9 cellular contexts compared by ENCODE assay signal in genomic region chr5:172642511-172642910, GRCh38. TPM values are rescaled to one million over a fixed set of nuclear protein-coding genes. Genes with fewer than 3 reads are reported as not detected.
DNase-seq lines count a peak whose midpoint lies in the region; ATAC-seq and TF ChIP-seq lines count a peak whose summit lies in the region.
"Had no signal": no experiment of that assay in that cellular context is flagged by ENCODE, and none has a peak within 500 bp of the region (broad histone marks: within the 10 kb centered on the region; RNA-seq: fewer than 3 reads in every experiment).

No MANE protein-coding gene starts in this region.

- TF ChIP-seq CTCF in MCF 10A (IDR thresholded peaks at IDR 0.05; ENCODE audit: unreplicated experiment) (no peak), mammary epithelial cell (conservative IDR thresholded peaks at IDR 0.05 in 1 of 2, IDR thresholded peaks at IDR 0.05 in 1 of 2; ENCODE audit: extremely low read depth in 1 of 2, insufficient read depth in 1 of 2, low read depth in 1 of 2, low read length in 2 of 2) (no peak)

- H3K9me3 ChIP-seq in mammary epithelial cell (replicated peaks; ENCODE audit: insufficient read depth, low read length): no peaks in the 10 kb centered on the region
- no peaks in the 10 kb centered on the region for H3K9me3 ChIP-seq in duodenal mucosa (ENCODE audit: control insufficient read depth in 1 of 2, low read length in 2 of 2)

- ATAC-seq in naive B cell (ENCODE audit: low read depth in 2 of 2) (no peak), GM21786 (IDR thresholded peaks at IDR 0.05; ENCODE audit: unreplicated experiment) (no peak), GM18868 (IDR thresholded peaks at IDR 0.05; ENCODE audit: unreplicated experiment) (no peak)

- H3K9me3 Mint-ChIP-seq in MCF 10A (ENCODE audit: unreplicated experiment) (no peaks in the 10 kb centered on the region), naive B cell (peaks cover 0 to 4% (median 0%) of the 10 kb centered on the region in 7 donors)
- H3K9me3 Mint-ChIP-seq: CD14-positive monocyte had no signal

- H3K36me3 Mint-ChIP-seq in MCF 10A (ENCODE audit: insufficient read depth, unreplicated experiment): peaks cover 6% of the 10 kb centered on the region
- H3K36me3 Mint-ChIP-seq in naive B cell: no peaks in the 10 kb centered on the region

- H3K4me3 Mint-ChIP-seq in MCF 10A (ENCODE audit: unreplicated experiment): peak overlapping the region; percentile 59
- peak overlapping the region in 7 of 8 donors; percentile 13 to 71 (median 51) for H3K4me3 Mint-ChIP-seq in naive B cell

- H3K4me1 Mint-ChIP-seq in MCF 10A (ENCODE audit: insufficient read depth, unreplicated experiment) (peaks cover 34% of the 10 kb centered on the region), naive B cell (peaks cover 6 to 10% (median 7%) of the 10 kb centered on the region in 3 donors)

- POLR2A ChIA-PET in MCF 10A (lab: Yijun Ruan, JAX): no interaction called here

- in situ Hi-C loops in mammary epithelial cell (cut with MboI; ENCODE audit: low sequenced_read_pairs in 2 of 2): no loop called here

- H2AFZ ChIP-seq in mammary epithelial cell (ENCODE audit: low read depth, low read length): no peak overlapping the region

- no peaks in the 10 kb centered on the region for H3K79me2 ChIP-seq in mammary epithelial cell (ENCODE audit: insufficient read depth, low read length)

- H3K27me3 Mint-ChIP-seq in MCF 10A (ENCODE audit: insufficient read depth, unreplicated experiment) (no peaks in the 10 kb centered on the region), naive B cell (peaks cover 32 to 55% (median 48%) of the 10 kb centered on the region in 3 donors)

- H3K9ac ChIP-seq in mammary epithelial cell (ENCODE audit: insufficient read depth, low read length): no peak overlapping the region
- peak overlapping the region in 1 of 2 donors; percentile 12 for H3K9ac ChIP-seq in duodenal mucosa (ENCODE audit: low read depth in 1 of 2, low read length in 2 of 2)

- dilution Hi-C loops in mammary epithelial cell (cut with HindIII; ENCODE audit: low sequenced_read_pairs): loop anchor here (5.0 kb wide), 1 partner anchor 55 kb away; no protein-coding TSS in a partner anchor

- BruUV-seq in MCF 10A (replicated peaks; lab: Mats Ljungman, UMichigan): no TSS peak
- no TSS peak for BruUV-seq in mammary epithelial cell (replicated peaks; lab: Mats Ljungman, UMichigan)

- no peaks in the 10 kb centered on the region for H3K27me3 ChIP-seq in mammary epithelial cell (ENCODE audit: insufficient read depth, low read length)
- H3K27me3 ChIP-seq in duodenal mucosa (ENCODE audit: control insufficient read depth in 1 of 2, insufficient read depth in 2 of 2, low read length in 2 of 2): no peaks in the 10 kb centered on the region

- CTCF ChIA-PET in MCF 10A (lab: Yijun Ruan, JAX): interaction anchor here (0.6 to 6.2 kb wide), 9 partner anchors 20 to 1062 kb away, joined by 3 to 49 read pairs (median 3); no protein-coding TSS in a partner anchor
- CTCF ChIA-PET in mammary epithelial cell (lab: Charles Lee; ENCODE audit: low non-redundant PET): no interaction called here

- H3K4me1 ChIP-seq in mammary epithelial cell (ENCODE audit: insufficient read depth, low read length) (peaks cover 19% of the 10 kb centered on the region), duodenal mucosa (ENCODE audit: control insufficient read depth in 1 of 2, insufficient read depth in 2 of 2, low read length in 2 of 2) (peaks cover 51 to 74% of the 10 kb centered on the region in 2 donors), urinary bladder (ENCODE audit: insufficient read depth) (no peaks in the 10 kb centered on the region)

- H3K4me3 ChIP-seq in mammary epithelial cell (replicated peaks in 1 of 3; ENCODE audit: insufficient read depth in 1 of 3, low read depth in 2 of 3, low read length in 3 of 3) (no peak overlapping the region), duodenal mucosa (ENCODE audit: low read depth in 1 of 2, low read length in 2 of 2) (peak overlapping the region; percentile 58 to 74), urinary bladder (ENCODE audit: low read depth, low read length) (peak overlapping the region; percentile 72)

- H3K27ac ChIP-seq in mammary epithelial cell (ENCODE audit: insufficient read depth, low read depth, low read length): no peak overlapping the region
- no peak overlapping the region for H3K27ac ChIP-seq in duodenal mucosa (ENCODE audit: low read depth, low read length)
- H3K27ac ChIP-seq in urinary bladder (ENCODE audit: low read depth): peak overlapping the region; percentile 71

- DNase-seq in MCF 10A (ENCODE audit: unreplicated experiment) (no peak), mammary epithelial cell (no peak), naive B cell (no peak), HT-29 (ENCODE audit: low spot score) (no peak)

- peaks cover 2% of the 10 kb centered on the region for H4K20me1 ChIP-seq in mammary epithelial cell (ENCODE audit: insufficient read depth, low read length)

- intact Hi-C loops in MCF 10A (cut with micrococcal nuclease) (no loop called here), mammary epithelial cell (cut with micrococcal nuclease) (no loop called here)

- H3K4me2 ChIP-seq in mammary epithelial cell (ENCODE audit: insufficient read depth, low read depth, low read length): no peak overlapping the region

- WGBS in mammary epithelial cell (ENCODE audit: low coverage, missing lambda C conversion rate): 53% methylated on average over 4 of the region's 4 CpGs
- 17% methylated on average over 4 of the region's 4 CpGs for WGBS in urinary bladder

- H3K36me3 ChIP-seq in mammary epithelial cell (ENCODE audit: insufficient read depth, low read length) (no peaks in the 10 kb centered on the region), duodenal mucosa (ENCODE audit: control insufficient read depth in 1 of 2, insufficient read depth in 2 of 2, low read length in 2 of 2) (no peaks in the 10 kb centered on the region), urinary bladder (ENCODE audit: insufficient read depth) (no peaks in the 10 kb centered on the region)

- H3K27ac Mint-ChIP-seq in MCF 10A (ENCODE audit: low read depth, unreplicated experiment) (no peak overlapping the region), naive B cell (peak overlapping the region in 1 of 6 donors; percentile 16)

RNA-seq across cellular contexts. Expression of gene NEURL1B, which starts 1.4 kb away (rescaled TPM):
- total RNA-seq in MCF 10A (2022): 4.8 and 7.6 TPM in 2 replicates
- 1 to 10 TPM in 1 of 2 donors, under 1 TPM in 1; 0.50 to 2.9 TPM for total RNA-seq in mammary epithelial cell
- 1.5 TPM for polyA plus RNA-seq in mammary epithelial cell
- 0.36 TPM for polyA minus RNA-seq in mammary epithelial cell
- not detected for polyA plus RNA-seq in naive B cell (ENCODE audit: low read depth in 6 of 6)
- 52.4 TPM for total RNA-seq in urinary bladder
- 51.9 TPM for polyA plus RNA-seq in urinary bladder
- 0.26 and 0.79 TPM in 2 replicates for total RNA-seq in HT-29 (2014; rRNA removed; shearing (Covaris generic))
- polyA plus RNA-seq: CD14-positive monocyte had no signal

Comparison
In these comparisons a context has a peak if more than half of its experiments do, and no peak if none do; other contexts are left out.
1. H3K4me3 ChIP-seq: peak in duodenal mucosa (2 of 2) and urinary bladder (single experiment); none in mammary epithelial cell (0 of 3).